10 cellular contexts compared by ENCODE assay signal in the genomic region with DNA sequence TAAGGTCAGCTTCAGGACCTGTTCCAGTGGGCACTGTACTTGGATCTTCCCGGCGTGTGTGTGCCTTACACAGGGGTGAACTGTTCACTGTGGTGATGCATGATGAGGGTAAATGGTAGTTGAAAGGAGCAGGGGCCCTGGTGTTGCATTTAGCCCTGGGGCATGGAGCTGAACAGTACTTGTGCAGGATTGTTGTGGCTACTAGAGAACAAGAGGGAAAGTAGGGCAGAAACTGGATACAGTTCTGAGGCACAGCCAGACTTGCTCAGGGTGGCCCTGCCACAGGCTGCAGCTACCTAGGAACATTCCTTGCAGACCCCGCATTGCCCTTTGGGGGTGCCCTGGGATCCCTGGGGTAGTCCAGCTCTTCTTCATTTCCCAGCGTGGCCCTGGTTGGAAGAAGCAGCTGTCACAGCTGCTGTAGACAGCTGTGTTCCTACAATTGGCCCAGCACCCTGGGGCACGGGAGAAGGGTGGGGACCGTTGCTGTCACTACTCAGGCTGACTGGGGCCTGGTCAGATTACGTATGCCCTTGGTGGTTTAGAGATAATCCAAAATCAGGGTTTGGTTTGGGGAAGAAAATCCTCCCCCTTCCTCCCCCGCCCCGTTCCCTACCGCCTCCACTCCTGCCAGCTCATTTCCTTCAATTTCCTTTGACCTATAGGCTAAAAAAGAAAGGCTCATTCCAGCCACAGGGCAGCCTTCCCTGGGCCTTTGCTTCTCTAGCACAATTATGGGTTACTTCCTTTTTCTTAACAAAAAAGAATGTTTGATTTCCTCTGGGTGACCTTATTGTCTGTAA.
A peak's percentile ranks its signal among the peaks of the same experiment; 100 is the strongest.
DNase-seq lines count a peak whose midpoint lies in the region; ATAC-seq and TF ChIP-seq lines count a peak whose summit lies in the region.
"Had no signal": no experiment of that assay in that cellular context is flagged by ENCODE, and none has a peak within 500 bp of the region (broad histone marks: within the 10 kb centered on the region; RNA-seq: fewer than 3 reads in every experiment).

No MANE protein-coding gene starts in this region.

- no peak overlapping the region for H3K4me3 Mint-ChIP-seq in activated T-cell treated with anti-CD3 and anti-CD28 coated beads, Interleukin-2, amount 50 U/mL, for 24 hours

- no peaks in the 10 kb centered on the region for H3K27me3 ChIP-seq in psoas muscle (ENCODE audit: insufficient read depth in 3 of 3, low read length in 2 of 3)

- no peaks in the 10 kb centered on the region for H3K36me3 ChIP-seq in psoas muscle (ENCODE audit: insufficient read depth in 1 of 2, low read depth in 1 of 2)

- no peaks in the 10 kb centered on the region for H3K9me3 ChIP-seq in psoas muscle

- H3K4me1 Mint-ChIP-seq in activated T-cell treated with anti-CD3 and anti-CD28 coated beads, Interleukin-2, amount 50 U/mL, for 24 hours (ENCODE audit: low read depth), result peaks cover 1% of the 10 kb centered on the region

- peak overlapping the region; percentile 59 for H3K27ac ChIP-seq in psoas muscle

- ATAC-seq in psoas muscle (peak; percentile 63 to 74 (median 70)), GM21447 (IDR thresholded peaks at IDR 0.05; ENCODE audit: unreplicated experiment) (no peak)

- H3K36me3 Mint-ChIP-seq in activated T-cell treated with anti-CD3 and anti-CD28 coated beads, Interleukin-2, amount 50 U/mL, for 24 hours (ENCODE audit: low read depth), result no peaks in the 10 kb centered on the region

- H3K27ac Mint-ChIP-seq in activated T-cell treated with anti-CD3 and anti-CD28 coated beads, Interleukin-2, amount 50 U/mL, for 24 hours, result no peak overlapping the region

- H3K27me3 Mint-ChIP-seq in activated T-cell treated with anti-CD3 and anti-CD28 coated beads, Interleukin-2, amount 50 U/mL, for 24 hours, result no peaks in the 10 kb centered on the region

- H3K9me3 Mint-ChIP-seq in activated T-cell treated with anti-CD3 and anti-CD28 coated beads, Interleukin-2, amount 50 U/mL, for 24 hours, result no peaks in the 10 kb centered on the region

- H3K4me1 ChIP-seq in psoas muscle, result peaks cover 29% of the 10 kb centered on the region

- 12 to 25% (median 21%) methylated on average over 10 of the region's 10 CpGs for WGBS in psoas muscle, 3 donors

- intact Hi-C loops in psoas muscle (cut with DNase I), result loop anchor here in 1 of 2 donors (10.0 kb wide), 1 partner anchor 295 kb away; the partner anchor contains the start of gene ESR1

- no peak for TF ChIP-seq CTCF in psoas muscle (IDR thresholded peaks at IDR 0.05)

- no peak overlapping the region for H3K4me3 ChIP-seq in psoas muscle

- DNase-seq in ELF-1 (ENCODE audit: low read depth, low spot score) (peak; percentile 62), NCI-H82 treated with DMSO at 0.1 percent for 48 hours (lab: John Stamatoyannopoulos, UW; ENCODE audit: unreplicated experiment) (peak; percentile 39), fibroblast of gingiva (ENCODE audit: low read depth) (peak; percentile 36), psoas muscle (peak; percentile 56 to 81), GM19238 (ENCODE audit: insufficient read length, low spot score) (no peak)
- DNase-seq in activated T-cell treated with anti-CD3 and anti-CD28 coated beads, Interleukin-2, amount 50 U/mL, for 48 hours, result no peak
- DNase-seq in activated T-cell treated with anti-CD3 and anti-CD28 coated beads, Interleukin-2, amount 50 U/mL, for 24 hours, result no peak
- DNase-seq: activated CD8-positive, alpha-beta memory T cell treated with anti-CD3 and anti-CD28 coated beads for 24 hours; DND-41 had no signal

Comparison
In these comparisons a context has a peak if more than half of its experiments do, and no peak if none do; other contexts are left out.
1. DNase-seq: peak in ELF-1 (single experiment), NCI-H82 treated with DMSO at 0.1 percent for 48 hours (single experiment), fibroblast of gingiva (single experiment) and psoas muscle (2 of 2); none in activated T-cell treated with anti-CD3 and anti-CD28 coated beads, Interleukin-2, amount 50 U/mL, for 48 hours (0 of 2), GM19238 (single experiment) and activated T-cell treated with anti-CD3 and anti-CD28 coated beads, Interleukin-2, amount 50 U/mL, for 24 hours (single experiment).